Comparison of ENCODE assay signal across 8 cellular contexts in genomic region chr2:98454500-98455235, GRCh38. TPM values are rescaled to one million over a fixed set of nuclear protein-coding genes. Genes with fewer than 3 reads are reported as not detected.
A peak's percentile ranks its signal among the peaks of the same experiment; 100 is the strongest.
DNase-seq lines count a peak whose midpoint lies in the region; ATAC-seq and TF ChIP-seq lines count a peak whose summit lies in the region.

No MANE protein-coding gene starts in this region.

- H3K9me3 Mint-ChIP-seq in T-helper 1 cell treated with Interleukin-12 subunit alpha and Interleukin-12 subunit beta and Interleukin-4 antibody, amounts not matched to agents 30 μg/mL and 1 μg/mL, for 36 hours = no peaks in the 10 kb centered on the region

- no peak overlapping the region for H3K27ac ChIP-seq in substantia nigra (ENCODE audit: low read depth, low read length, poor library complexity, severe bottlenecking)
- H3K27ac ChIP-seq in A673 (ENCODE audit: low read depth, low read length, poor library complexity, severe bottlenecking) = no peak overlapping the region

- peaks cover 82% of the 10 kb centered on the region for H3K4me1 Mint-ChIP-seq in T-helper 1 cell treated with Interleukin-12 subunit alpha and Interleukin-12 subunit beta and Interleukin-4 antibody, amounts not matched to agents 30 μg/mL and 1 μg/mL, for 36 hours (ENCODE audit: low read depth)

- no TSS peak for BruUV-seq in A673 (replicated peaks; lab: Mats Ljungman, UMichigan)

- no peak for TF ChIP-seq CTCF in A673 (conservative IDR thresholded peaks at IDR 0.05; ENCODE audit: low read depth, low read length)

- peak overlapping the region; percentile 7 for H3K4me3 ChIP-seq in iPS-15b (ENCODE audit: low read depth, low read length)
- no peak overlapping the region for H3K4me3 ChIP-seq in A673 (ENCODE audit: low read depth, low read length, poor library complexity, severe bottlenecking)

- H3K27ac Mint-ChIP-seq in T-helper 1 cell treated with Interleukin-12 subunit alpha and Interleukin-12 subunit beta and Interleukin-4 antibody, amounts not matched to agents 30 μg/mL and 1 μg/mL, for 36 hours = peak overlapping the region; percentile 93

- peak; percentile 43 for ATAC-seq in HG02642 (IDR thresholded peaks at IDR 0.05; ENCODE audit: poor library complexity, unreplicated experiment)

- H3K4me1 ChIP-seq in iPS-15b (ENCODE audit: control insufficient read depth, insufficient read depth, low read length) (peaks cover 39% of the 10 kb centered on the region), A673 (ENCODE audit: insufficient read depth, low read length, poor library complexity, severe bottlenecking) (no peaks in the 10 kb centered on the region)

- peak; percentile 38 for DNase-seq in Daoy (ENCODE audit: low read depth)
- DNase-seq in substantia nigra (lab: John Stamatoyannopoulos, UW) = no peak
- no peak for DNase-seq in A673 (ENCODE audit: low spot score)
- DNase-seq in stimulated activated CD4-positive, alpha-beta T cell treated with anti-CD3 and anti-CD28 coated beads, Interleukin-4, amount 100 ng/mL, for 4 hours = no peak
- DNase-seq in NCI-H2171 treated with DMSO at 0.1 percent for 48 hours (lab: John Stamatoyannopoulos, UW) = no peak

- POLR2A ChIA-PET in A673 (lab: Charles Lee; ENCODE audit: low non-redundant PET) = no interaction called here

- H3K4me3 Mint-ChIP-seq in T-helper 1 cell treated with Interleukin-12 subunit alpha and Interleukin-12 subunit beta and Interleukin-4 antibody, amounts not matched to agents 30 μg/mL and 1 μg/mL, for 36 hours = peak overlapping the region; percentile 76

- H3K27me3 Mint-ChIP-seq in T-helper 1 cell treated with Interleukin-12 subunit alpha and Interleukin-12 subunit beta and Interleukin-4 antibody, amounts not matched to agents 30 μg/mL and 1 μg/mL, for 36 hours (ENCODE audit: low read depth) = no peaks in the 10 kb centered on the region

- intact Hi-C loops in A673 (cut with micrococcal nuclease; ENCODE audit: unreplicated experiment) = no loop called here

- peak overlapping the region; percentile 30 for H3K9ac ChIP-seq in iPS-15b (ENCODE audit: low read depth, low read length)

- peaks cover 29% of the 10 kb centered on the region for H3K36me3 Mint-ChIP-seq in T-helper 1 cell treated with Interleukin-12 subunit alpha and Interleukin-12 subunit beta and Interleukin-4 antibody, amounts not matched to agents 30 μg/mL and 1 μg/mL, for 36 hours (ENCODE audit: low read depth)

- peaks cover 8% of the 10 kb centered on the region for H3K36me3 ChIP-seq in iPS-15b (ENCODE audit: control insufficient read depth, insufficient read depth, low read length)
- no peaks in the 10 kb centered on the region for H3K36me3 ChIP-seq in A673 (ENCODE audit: insufficient read depth, low read length, poor library complexity, severe bottlenecking)

- no peaks in the 10 kb centered on the region for H3K9me3 ChIP-seq in iPS-15b (ENCODE audit: control insufficient read depth, insufficient read depth, low read length)
- no peaks in the 10 kb centered on the region for H3K9me3 ChIP-seq in A673 (ENCODE audit: low read depth, low read length, poor library complexity, severe bottlenecking)

- CTCF ChIA-PET in A673 (lab: Charles Lee) = no interaction called here

- H3K27me3 ChIP-seq in iPS-15b (ENCODE audit: control insufficient read depth, insufficient read depth, low read length) (no peaks in the 10 kb centered on the region), A673 (replicated peaks; ENCODE audit: insufficient read depth, low read depth, low read length, poor library complexity) (no peaks in the 10 kb centered on the region)

RNA-seq across cellular contexts. Expression of gene INPP4A, which starts 10.0 kb away (rescaled TPM):
- 10.1 and 11.8 TPM in 2 replicates for total RNA-seq in Daoy (2014; rRNA removed; shearing (Covaris generic))
- total RNA-seq in A673 (2021) = 33.5 and 39.9 TPM in 2 replicates
